Comparison of ENCODE assay signal across 9 cellular contexts in the genomic region with DNA sequence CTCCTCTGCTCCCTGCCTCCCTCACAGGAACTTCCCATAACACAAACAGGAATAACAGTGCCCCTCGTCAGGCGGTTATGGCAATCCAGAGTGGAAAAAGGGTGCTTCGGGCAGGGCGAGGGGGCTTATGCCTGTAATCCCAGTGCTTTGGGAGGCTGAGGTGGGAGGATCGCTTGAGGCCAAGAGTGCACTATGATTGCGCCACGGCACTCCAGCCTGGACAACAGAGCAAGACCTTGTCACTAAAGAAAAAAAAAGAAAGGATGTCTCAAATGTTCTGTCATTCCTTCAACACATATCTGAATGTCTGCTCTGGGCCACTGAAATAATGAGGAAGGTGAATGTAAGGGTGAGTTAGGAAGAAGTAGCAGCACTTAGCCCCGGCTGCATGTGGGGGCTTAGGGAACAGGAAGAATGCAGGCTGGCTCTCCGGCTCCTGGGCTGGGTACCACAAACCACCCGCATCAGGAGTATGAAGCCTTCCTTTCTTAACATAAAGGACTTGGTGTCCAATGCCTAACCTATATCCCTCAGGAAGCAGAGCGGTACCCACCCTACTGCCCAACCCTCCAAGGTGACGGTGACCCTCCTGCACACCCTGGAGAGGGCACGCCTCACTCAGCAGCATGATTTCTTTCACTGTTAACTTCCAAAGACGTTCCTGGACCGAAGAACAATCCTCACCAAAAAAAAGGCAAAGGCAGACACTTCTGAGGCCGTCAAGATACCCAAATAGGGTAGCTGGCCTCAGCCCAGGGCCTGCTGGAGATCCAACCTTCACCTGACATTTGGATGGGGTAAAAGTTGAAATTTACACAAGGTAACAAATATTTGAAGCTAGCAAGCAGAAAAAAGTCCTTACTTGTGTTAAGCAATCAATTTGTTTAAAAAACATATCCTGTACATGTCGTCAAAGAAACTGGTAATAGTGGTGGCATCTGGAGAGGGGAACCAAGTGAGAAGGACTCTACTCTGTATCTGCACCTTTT. TPM values are rescaled to one million over a fixed set of nuclear protein-coding genes. Genes with fewer than 3 reads are reported as not detected.
DNase-seq lines count a peak whose midpoint lies in the region; TF ChIP-seq lines count a peak whose summit lies in the region.
"Had no signal": no experiment of that assay in that cellular context is flagged by ENCODE, and none has a peak within 500 bp of the region (broad histone marks: within the 10 kb centered on the region; RNA-seq: fewer than 3 reads in every experiment).

No MANE protein-coding gene starts in this region.

- peak overlapping the region; percentile 92 to 99 (median 98) for H3K4me2 ChIP-seq in BLaER1 treated with 17β-estradiol and CSF1 and Interleukin-3, amounts not matched to agents 10 nM and 100 nM
- H3K4me2 ChIP-seq in OCI-LY3 (ENCODE audit: low read length) = peak overlapping the region; percentile 14; the same call in 1 of the 2 replicates
- peak overlapping the region; percentile 90 for H3K4me2 ChIP-seq in osteoblast (ENCODE audit: insufficient read depth, low read length)

- H3K9ac ChIP-seq in BLaER1 treated with 17β-estradiol and CSF1 and Interleukin-3, amounts not matched to agents 10 nM and 100 nM = peak overlapping the region; percentile 79 to 90 (median 84)
- no peak overlapping the region for H3K9ac ChIP-seq in OCI-LY3 (ENCODE audit: low read length)

- peak overlapping the region; percentile 62 to 84 (median 72); a peak in 17 of 20 replicates for H3K4me3 ChIP-seq in BLaER1 treated with 17β-estradiol and CSF1 and Interleukin-3, amounts not matched to agents 10 nM and 100 nM
- H3K4me3 ChIP-seq in OCI-LY3 (ENCODE audit: low read length) (no peak overlapping the region), dorsolateral prefrontal cortex (peak overlapping the region in 21 of 59 donors; percentile 43 to 77 (median 71)), osteoblast (ENCODE audit: insufficient read depth, low read length) (peak overlapping the region; percentile 91)

- H4K20me1 ChIP-seq in BLaER1 treated with 17β-estradiol and CSF1 and Interleukin-3, amounts not matched to agents 10 nM and 100 nM = peaks cover 0 to 20% (median 0%) of the 10 kb centered on the region in 11 experiments; a peak in 6 of 22 replicates
- H4K20me1 ChIP-seq in OCI-LY3 (ENCODE audit: insufficient read depth, low read length) = no peaks in the 10 kb centered on the region
- H4K20me1 ChIP-seq in osteoblast (ENCODE audit: insufficient read depth, low read length) = peaks cover 15% of the 10 kb centered on the region

- H3K27me3 ChIP-seq in BLaER1 treated with 17β-estradiol and CSF1 and Interleukin-3, amounts not matched to agents 10 nM and 100 nM = peaks cover 0 to 10% (median 0%) of the 10 kb centered on the region in 11 experiments; a peak in 7 of 22 replicates
- H3K27me3 ChIP-seq in OCI-LY3 (ENCODE audit: low read depth, low read length) (peaks cover 17% of the 10 kb centered on the region), dorsolateral prefrontal cortex (peaks cover 0 to 26% (median 7%) of the 10 kb centered on the region in 45 donors), osteoblast (ENCODE audit: insufficient read depth, low read length) (no peaks in the 10 kb centered on the region)

- intact Hi-C loops in dorsolateral prefrontal cortex (cut with DNase I) = no loop called here

- peak overlapping the region; percentile 77 to 97 (median 92); a peak in 21 of 22 replicates for H3K27ac ChIP-seq in BLaER1 treated with 17β-estradiol and CSF1 and Interleukin-3, amounts not matched to agents 10 nM and 100 nM
- no peak overlapping the region for H3K27ac ChIP-seq in OCI-LY3 (ENCODE audit: low read length)
- peak overlapping the region in 46 of 59 donors; percentile 9 to 95 (median 86) for H3K27ac ChIP-seq in dorsolateral prefrontal cortex
- peak overlapping the region; percentile 85 for H3K27ac ChIP-seq in osteoblast (ENCODE audit: low read depth, low read length)

- no peaks in the 10 kb centered on the region for H3K9me3 ChIP-seq in BLaER1 treated with 17β-estradiol and CSF1 and Interleukin-3, amounts not matched to agents 10 nM and 100 nM (replicated peaks in 1 of 11)
- H3K9me3 ChIP-seq in OCI-LY3 (ENCODE audit: insufficient read depth, low read length) (no peaks in the 10 kb centered on the region), osteoblast (ENCODE audit: low read depth, low read length) (no peaks in the 10 kb centered on the region)

- H3K79me2 ChIP-seq in OCI-LY3 (ENCODE audit: low read length) (no peaks in the 10 kb centered on the region), osteoblast (ENCODE audit: insufficient read depth, low read length) (peaks cover 63% of the 10 kb centered on the region)

- H3K36me3 ChIP-seq in BLaER1 treated with 17β-estradiol and CSF1 and Interleukin-3, amounts not matched to agents 10 nM and 100 nM = no peaks in the 10 kb centered on the region; a peak in 1 of 22 replicates
- H3K36me3 ChIP-seq in OCI-LY3 (replicated peaks; ENCODE audit: low read depth, low read length) (no peaks in the 10 kb centered on the region), osteoblast (ENCODE audit: insufficient read depth, low read length) (no peaks in the 10 kb centered on the region)

- H3K4me1 ChIP-seq in BLaER1 treated with 17β-estradiol and CSF1 and Interleukin-3, amounts not matched to agents 10 nM and 100 nM = peaks cover 53 to 75% (median 67%) of the 10 kb centered on the region in 10 experiments
- H3K4me1 ChIP-seq in OCI-LY3 (ENCODE audit: low read length) = peaks cover 23% of the 10 kb centered on the region
- peaks cover 36% of the 10 kb centered on the region for H3K4me1 ChIP-seq in osteoblast (ENCODE audit: insufficient read depth, low read length)

- TF ChIP-seq CTCF in OCI-LY3 (IDR thresholded peaks at IDR 0.05; ENCODE audit: low read depth, low read length) = no peak
- no peak for TF ChIP-seq CTCF in dorsolateral prefrontal cortex (IDR thresholded peaks at IDR 0.05 in 54 of 56, conservative IDR thresholded peaks at IDR 0.05 in 2 of 56; ENCODE audit: low read depth in 1 of 56, partially characterized antibody in 56 of 56)
- no peak for TF ChIP-seq CTCF in osteoblast (IDR thresholded peaks at IDR 0.05; ENCODE audit: extremely low read depth, low read depth, low read length)

- H2AFZ ChIP-seq in OCI-LY3 (ENCODE audit: low read depth, low read length) (no peak overlapping the region), osteoblast (ENCODE audit: low read length) (no peak overlapping the region)

- DNase-seq in dorsolateral prefrontal cortex (no peak), osteoblast (ENCODE audit: insufficient read length, low spot score, missing footprints) (no peak), activated gamma-delta T cell treated with Interleukin-2 at 50 U/mL for 16 hours (no peak), NCI-H2107 treated with DMSO at 0.1 percent for 48 hours (lab: John Stamatoyannopoulos, UW; ENCODE audit: unreplicated experiment) (no peak), ecto neural progenitor cell (ENCODE audit: low spot score) (no peak), T-helper 9 cell (no peak)
- DNase-seq: HCEC 1CT had no signal

RNA-seq across cellular contexts. Expression of a gene that starts 3.8 kb away (rescaled TPM):
- total RNA-seq in dorsolateral prefrontal cortex = 10 to 100 TPM; 18.2 to 83.8 (median 32.6) TPM
- 29.3 and 30.4 TPM in 2 replicates for total RNA-seq in osteoblast

Comparison
In these comparisons a context has a peak if more than half of its experiments do, and no peak if none do; other contexts are left out.
1. H3K4me2 ChIP-seq: peak in every context shown above with its lines; median percentile 98 in BLaER1 treated with 17β-estradiol and CSF1 and Interleukin-3, amounts not matched to agents 10 nM and 100 nM; 90 in osteoblast; 14 in OCI-LY3.